ENCODE assay signal across 7 cellular contexts in the genomic region with DNA sequence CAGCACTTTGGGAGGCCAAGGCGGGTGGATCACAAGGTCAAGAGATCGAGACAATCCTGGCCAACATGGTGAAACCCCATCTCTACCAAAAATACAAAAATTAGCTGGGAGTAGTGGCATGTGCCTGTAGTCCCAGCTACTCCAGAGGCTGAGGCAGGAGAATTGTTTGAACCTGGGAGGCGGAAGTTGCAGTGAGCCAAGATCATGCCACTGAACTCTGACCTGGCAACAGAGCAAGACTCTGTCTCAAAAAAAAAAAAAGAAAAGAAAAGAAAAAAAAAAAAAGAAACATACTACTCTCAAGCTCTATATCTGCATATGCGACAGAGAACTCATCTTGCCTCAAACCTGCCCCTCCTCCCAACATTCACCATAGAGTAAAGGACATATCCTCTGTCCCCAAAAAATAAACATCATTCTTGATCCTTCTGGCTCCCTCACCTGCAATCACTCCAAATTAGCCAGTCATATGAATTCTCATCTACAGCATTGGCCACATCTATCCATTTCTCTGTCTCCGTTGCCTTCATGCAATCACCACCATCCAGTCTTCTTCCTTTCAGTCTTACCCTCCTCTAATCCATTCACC. TPM values are rescaled to one million over a fixed set of nuclear protein-coding genes. Genes with fewer than 3 reads are reported as not detected.
A peak's percentile ranks its signal among the peaks of the same experiment; 100 is the strongest.
DNase-seq lines count a peak whose midpoint lies in the region; ATAC-seq, FAIRE-seq and TF ChIP-seq lines count a peak whose summit lies in the region.
"Not testable (repeated sequence)": the region's sequence is repeated elsewhere in the genome, so short reads cannot be mapped to it uniquely, and the experiment has no call there.

No MANE protein-coding gene starts in this region.

- H3K27me3 Mint-ChIP-seq in activated CD4-positive, alpha-beta memory T cell treated with anti-CD3 and anti-CD28 coated beads for 36 hours; activated T-helper 2 cell treated with anti-CD3 and anti-CD28 coated beads, Interferon-gamma antibody, Interleukin-2, Interleukin-4, amounts not matched to agents 10 μg/mL and 5 μg/mL and 100 μg/mL, durations not matched to agents 14 hours and 24 hours and 36 hours (ENCODE audit: low read depth); natural killer cell treated with Interleukin-12 subunit alpha and Interleukin-12 subunit beta and Interleukin-15 and Interleukin-18, amount 100 ng/mL, for 72 hours: not testable (repeated sequence)

- H3K27ac ChIP-seq in HEK293 (ENCODE audit: extremely low read depth, low read depth, low read length); small intestine (ENCODE audit: low read depth in 1 of 2, low read length in 1 of 2): not testable (repeated sequence)
- peak overlapping the region in 3 of 4 donors; percentile 7 to 56 (median 51) for H3K27ac ChIP-seq in transverse colon

- H3K9me3 ChIP-seq in HEK293 (ENCODE audit: control insufficient read depth, insufficient read depth, low read depth, low read length); small intestine (ENCODE audit: control insufficient read depth, low read depth); transverse colon: not testable (repeated sequence)

- not testable (repeated sequence) for TF ChIP-seq EP300 in transverse colon (IDR thresholded peaks at IDR 0.05; ENCODE audit: low read depth)

- in situ Hi-C loops in transverse colon (cut with MboI; ENCODE audit: low pct_ligation_motif_present in 1 of 4, low pct_unique_long_range_greater_than_20kb in 1 of 4, low sequenced_read_pairs in 3 of 4), result not testable (repeated sequence)

- not testable (repeated sequence) for H3K36me3 Mint-ChIP-seq in activated CD4-positive, alpha-beta memory T cell treated with anti-CD3 and anti-CD28 coated beads for 36 hours; activated T-helper 2 cell treated with anti-CD3 and anti-CD28 coated beads, Interferon-gamma antibody, Interleukin-2, Interleukin-4, amounts not matched to agents 10 μg/mL and 5 μg/mL and 100 μg/mL, durations not matched to agents 14 hours and 24 hours and 36 hours (ENCODE audit: low read depth); natural killer cell treated with Interleukin-12 subunit alpha and Interleukin-12 subunit beta and Interleukin-15 and Interleukin-18, amount 100 ng/mL, for 72 hours

- not testable (repeated sequence) for H3K4me3 Mint-ChIP-seq in activated CD4-positive, alpha-beta memory T cell treated with anti-CD3 and anti-CD28 coated beads for 36 hours; activated T-helper 2 cell treated with anti-CD3 and anti-CD28 coated beads, Interferon-gamma antibody, Interleukin-2, Interleukin-4, amounts not matched to agents 10 μg/mL and 5 μg/mL and 100 μg/mL, durations not matched to agents 14 hours and 24 hours and 36 hours (ENCODE audit: low read depth)
- H3K4me3 Mint-ChIP-seq in natural killer cell treated with Interleukin-12 subunit alpha and Interleukin-12 subunit beta and Interleukin-15 and Interleukin-18, amount 100 ng/mL, for 72 hours, result peak overlapping the region; percentile 0

- H3K27me3 ChIP-seq in small intestine (ENCODE audit: control insufficient read depth in 2 of 2, insufficient read depth in 2 of 2, low read length in 2 of 2); transverse colon: not testable (repeated sequence)

- not testable (repeated sequence) for H3K4me3 ChIP-seq in HEK293 (ENCODE audit: low read depth, low read length); small intestine (ENCODE audit: low read depth in 1 of 2, low read length in 2 of 2); transverse colon

- FAIRE-seq in small intestine (lab: Jason Lieb, UNC), result not testable (repeated sequence)

- peak overlapping the region; percentile 30 for H3K27ac Mint-ChIP-seq in activated CD4-positive, alpha-beta memory T cell treated with anti-CD3 and anti-CD28 coated beads for 36 hours
- peak overlapping the region; percentile 72 for H3K27ac Mint-ChIP-seq in activated T-helper 2 cell treated with anti-CD3 and anti-CD28 coated beads, Interferon-gamma antibody, Interleukin-2, Interleukin-4, amounts not matched to agents 10 μg/mL and 5 μg/mL and 100 μg/mL, durations not matched to agents 14 hours and 24 hours and 36 hours
- peak overlapping the region in 1 of 2 donors; percentile 6 for H3K27ac Mint-ChIP-seq in natural killer cell treated with Interleukin-12 subunit alpha and Interleukin-12 subunit beta and Interleukin-15 and Interleukin-18, amount 100 ng/mL, for 72 hours

- peak; percentile 45 for ATAC-seq in left colon
- ATAC-seq in natural killer cell treated with Interleukin-12 subunit alpha and Interleukin-12 subunit beta and Interleukin-15 and Interleukin-18, amount 100 ng/mL, for 72 hours, result not testable (repeated sequence)

- TF ChIP-seq CTCF in HEK293 (tag by site-specific recombination; IDR thresholded peaks at IDR 0.05); transverse colon (IDR thresholded peaks at IDR 0.05): not testable (repeated sequence)

- not testable (repeated sequence) for H3K9me3 Mint-ChIP-seq in activated CD4-positive, alpha-beta memory T cell treated with anti-CD3 and anti-CD28 coated beads for 36 hours; activated T-helper 2 cell treated with anti-CD3 and anti-CD28 coated beads, Interferon-gamma antibody, Interleukin-2, Interleukin-4, amounts not matched to agents 10 μg/mL and 5 μg/mL and 100 μg/mL, durations not matched to agents 14 hours and 24 hours and 36 hours; natural killer cell treated with Interleukin-12 subunit alpha and Interleukin-12 subunit beta and Interleukin-15 and Interleukin-18, amount 100 ng/mL, for 72 hours

- TF ChIP-seq POLR2A in transverse colon (IDR thresholded peaks at IDR 0.05), result not testable (repeated sequence)

- peaks cover 24% of the 10 kb centered on the region for H3K4me1 ChIP-seq in HEK293 (ENCODE audit: control insufficient read depth, insufficient read depth, low read length)
- not testable (repeated sequence) for H3K4me1 ChIP-seq in small intestine (ENCODE audit: control insufficient read depth in 2 of 2, insufficient read depth in 1 of 2, low read depth in 1 of 2, low read length in 1 of 2)
- peaks cover 8 to 56% (median 27%) of the 10 kb centered on the region in 4 donors for H3K4me1 ChIP-seq in transverse colon

- DNase-seq in activated CD4-positive, alpha-beta memory T cell treated with anti-CD3 and anti-CD28 coated beads for 36 hours; activated T-helper 2 cell treated with anti-CD3 and anti-CD28 coated beads, Interferon-gamma antibody, Interleukin-2, Interleukin-4, amounts not matched to agents 10 μg/mL and 5 μg/mL and 100 μg/mL, durations not matched to agents 14 hours and 24 hours and 36 hours (ENCODE audit: low spot score); natural killer cell treated with Interleukin-12 subunit alpha and Interleukin-12 subunit beta and Interleukin-15 and Interleukin-18, amount 100 ng/mL, for 72 hours (ENCODE audit: low spot score): not testable (repeated sequence)
- DNase-seq in left colon (peak in 1 of 2 donors; percentile 20), small intestine (peak; percentile 42), transverse colon (peak; percentile 18)

- H3K36me3 ChIP-seq in HEK293 (ENCODE audit: control insufficient read depth in 2 of 2, insufficient read depth in 1 of 2, low read length in 2 of 2); small intestine (ENCODE audit: control insufficient read depth in 2 of 2, insufficient read depth in 2 of 2, low read length in 2 of 2); transverse colon: not testable (repeated sequence)

- intact Hi-C loops in activated CD4-positive, alpha-beta memory T cell treated with anti-CD3 and anti-CD28 coated beads for 36 hours (cut with micrococcal nuclease), result loop anchor here (5.0 kb wide), 1 partner anchor 491 kb away; a partner anchor contains a TSS
- intact Hi-C loops in activated T-helper 2 cell treated with anti-CD3 and anti-CD28 coated beads, Interferon-gamma antibody, Interleukin-2, Interleukin-4, amounts not matched to agents 10 μg/mL and 5 μg/mL and 100 μg/mL, durations not matched to agents 14 hours and 24 hours and 36 hours (cut with micrococcal nuclease), result loop anchor here (10.0 kb wide), 1 partner anchor 237 kb away; a partner anchor contains a TSS
- intact Hi-C loops in left colon (cut with DNase I, micrococcal nuclease); transverse colon (cut with DNase I; ENCODE audit: low total_unique reads): not testable (repeated sequence)

- POLR2A ChIA-PET in HEK293 (lab: Yijun Ruan, JAX), result not testable (repeated sequence)
- POLR2A ChIA-PET in activated CD4-positive, alpha-beta memory T cell treated with anti-CD3 and anti-CD28 coated beads for 36 hours (lab: Charles Lee), result interaction anchor here (0.7 kb wide), 1 partner anchor 272 kb away, joined by 3 read pairs; no protein-coding TSS in a partner anchor

- CTCF ChIA-PET in HEK293 (lab: Yijun Ruan, JAX), result interaction anchor here (1.4 kb wide), 1 partner anchor 23 kb away, joined by 3 read pairs; no protein-coding TSS in a partner anchor
- CTCF ChIA-PET in activated CD4-positive, alpha-beta memory T cell treated with anti-CD3 and anti-CD28 coated beads for 36 hours (lab: Charles Lee), result interaction anchor here (1.2 to 4.8 kb wide), 3 partner anchors 12 to 272 kb away, joined by 4 to 24 read pairs (median 4); no protein-coding TSS in a partner anchor

- WGBS in small intestine, 3 donors, result 40 to 67% (median 46%) methylated on average over 5 of the region's 5 CpGs
- 61 to 76% methylated on average over 2 to 5 of the region's 5 CpGs for WGBS in transverse colon (ENCODE audit: low coverage in 1 of 2), 2 donors

- H3K4me1 Mint-ChIP-seq in activated CD4-positive, alpha-beta memory T cell treated with anti-CD3 and anti-CD28 coated beads for 36 hours (ENCODE audit: low read depth), result peaks cover 35% of the 10 kb centered on the region
- peaks cover 35% of the 10 kb centered on the region for H3K4me1 Mint-ChIP-seq in activated T-helper 2 cell treated with anti-CD3 and anti-CD28 coated beads, Interferon-gamma antibody, Interleukin-2, Interleukin-4, amounts not matched to agents 10 μg/mL and 5 μg/mL and 100 μg/mL, durations not matched to agents 14 hours and 24 hours and 36 hours (ENCODE audit: low read depth)
- H3K4me1 Mint-ChIP-seq in natural killer cell treated with Interleukin-12 subunit alpha and Interleukin-12 subunit beta and Interleukin-15 and Interleukin-18, amount 100 ng/mL, for 72 hours (ENCODE audit: low read depth in 2 of 2), result peaks cover 15 to 20% of the 10 kb centered on the region in 2 donors

RNA-seq across cellular contexts. Expression of a gene that starts 7.1 kb away (rescaled TPM):
- 1 to 10 TPM; 4.5 to 5.5 TPM for total RNA-seq in activated CD4-positive, alpha-beta memory T cell treated with anti-CD3 and anti-CD28 coated beads for 36 hours
- 7.1 and 8.4 TPM in 2 replicates for total RNA-seq in activated T-helper 2 cell treated with anti-CD3 and anti-CD28 coated beads, Interferon-gamma antibody, Interleukin-2, Interleukin-4, amounts not matched to agents 10 μg/mL and 5 μg/mL and 100 μg/mL, durations not matched to agents 14 hours and 24 hours and 36 hours
- total RNA-seq in left colon (10 to 100 TPM in 1 of 2 donors, 1 to 10 TPM in 1; 9.8 to 10.4 TPM), transverse colon (10 to 100 TPM; 19.1 to 26.5 (median 24.0) TPM)
- total RNA-seq in natural killer cell treated with Interleukin-12 subunit alpha and Interleukin-12 subunit beta and Interleukin-15 and Interleukin-18, amount 100 ng/mL, for 72 hours, result 10 to 100 TPM in 1 of 2 donors, 1 to 10 TPM in 1; 8.1 to 10.3 TPM
- polyA plus RNA-seq in small intestine, result 1 to 10 TPM in 2 of 3 donors, under 1 TPM in 1; 0.89 to 2.9 (median 1.4) TPM
